2 cellular contexts compared by ENCODE assay signal in the genomic region with DNA sequence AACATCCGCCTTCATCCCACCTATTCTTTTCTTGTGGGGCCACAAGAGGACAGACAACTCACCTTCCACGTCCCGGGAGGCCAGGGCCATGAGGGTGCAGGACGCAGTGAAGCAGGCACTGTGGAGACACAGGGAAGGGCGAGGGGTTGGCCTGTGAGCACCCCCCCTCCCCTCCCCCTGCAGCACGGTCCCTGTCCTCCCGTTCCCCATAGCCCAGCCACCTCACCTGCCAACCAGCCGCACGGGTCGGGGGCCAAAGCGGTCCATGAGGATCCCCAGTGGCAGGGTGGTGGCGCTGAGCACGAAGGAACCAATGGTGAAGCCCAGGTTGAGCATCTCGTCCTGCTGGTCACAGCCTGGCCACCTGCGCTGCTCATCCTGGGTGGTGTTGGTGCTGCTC.
TF ChIP-seq lines count a peak whose summit lies in the region.

No MANE protein-coding gene starts in this region.

TF ChIP-seq in HepG2, 621 proteins besides CTCF, POLR2A, EP300 and RAD21:
- 0 out of 2 replicates have a peak, but pooled peaks have one; percentile 16 for TF ChIP-seq ZNF768 (CRISPR knock-in tag; IDR thresholded peaks at IDR 0.05)
- no peak for TF ChIP-seq KLF9 (CRISPR knock-in tag; IDR thresholded peaks at IDR 0.05; ENCODE audit: low read depth)
- no peak for TF ChIP-seq ZNF207 (IDR thresholded peaks at IDR 0.05; ENCODE audit: borderline replicate concordance)
- no peak for TF ChIP-seq FOXP1 (IDR thresholded peaks at IDR 0.05)
- no peak for TF ChIP-seq FOXP1 (CRISPR knock-in tag; IDR thresholded peaks at IDR 0.05)
- TF ChIP-seq AGO2 (optimal IDR thresholded peaks at IDR 0.05; ENCODE audit: low read depth, low read length), result peak; percentile 31
- TF ChIP-seq RBFOX2 (IDR thresholded peaks at IDR 0.05; ENCODE audit: low read depth, low read length), result peak; percentile 54; the same call in 1 of the 2 replicates
TF ChIP-seq in HepG2: peak in this region for 3.

TF ChIP-seq in WTC11, 78 proteins besides CTCF, POLR2A, EP300 and RAD21:
- TF ChIP-seq EMX1 (CRISPR knock-in tag; IDR thresholded peaks at IDR 0.05) (no peak), FOXP1 (CRISPR knock-in tag; IDR thresholded peaks at IDR 0.05; ENCODE audit: borderline replicate concordance) (no peak)
